In genomic region chr13:40406405-40407138, GRCh38 we compare ENCODE assay signal across 14 cellular contexts.
DNase-seq lines count a peak whose midpoint lies in the region; ATAC-seq and TF ChIP-seq lines count a peak whose summit lies in the region.
"Had no signal": no experiment of that assay in that cellular context is flagged by ENCODE, and none has a peak within 500 bp of the region (broad histone marks: within the 10 kb centered on the region; RNA-seq: fewer than 3 reads in every experiment).

No MANE protein-coding gene starts in this region.

- ATAC-seq in WTC11: no peak
- ATAC-seq: activated CD4-positive, alpha-beta T cell treated with anti-CD3 and anti-CD28 coated beads for 36 hours had no signal

- POLR2A ChIA-PET in WTC11 (lab: Charles Lee): no interaction called here

- H3K27ac ChIP-seq in SJSA1: peak overlapping the region; percentile 63

- H3K36me3 Mint-ChIP-seq in WTC11: peaks cover 3% of the 10 kb centered on the region
- H3K36me3 Mint-ChIP-seq in activated CD4-positive, alpha-beta T cell treated with anti-CD3 and anti-CD28 coated beads, Interleukin-2, amount 10 ng/mL, durations not matched to agents 24 days and 14 days (ENCODE audit: low read depth): peaks cover 2% of the 10 kb centered on the region
- H3K36me3 Mint-ChIP-seq: IgD-negative memory B cell had no signal

- H3K36me3 ChIP-seq in SJSA1: no peaks in the 10 kb centered on the region

- no peaks in the 10 kb centered on the region for H3K9me3 ChIP-seq in SJSA1 (replicated peaks)

- DNase-seq in EH (ENCODE audit: low read depth) (peak; percentile 92), SJSA1 (ENCODE audit: low read depth in 1 of 2, low spot score in 2 of 2) (peak in 1 of 2 experiments; percentile 66), fibroblast of pulmonary artery (ENCODE audit: low read depth) (peak; percentile 93), pulmonary artery endothelial cell (ENCODE audit: low read depth, low spot score) (peak; percentile 41), GOT3 (lab: John Stamatoyannopoulos, UW) (no peak), WTC11 (ENCODE audit: low spot score) (no peak)
- DNase-seq in stimulated activated CD4-positive, alpha-beta T cell treated with anti-CD3 and anti-CD28 coated beads, Interleukin-4, amount 100 ng/mL, for 4 hours: no peak
- DNase-seq in activated CD4-positive, alpha-beta T cell treated with anti-CD3 and anti-CD28 coated beads, Interleukin-2, amount 10 ng/mL, durations not matched to agents 24 days and 14 days: no peak
- DNase-seq: activated CD4-positive, alpha-beta T cell treated with anti-CD3 and anti-CD28 coated beads for 36 hours; activated naive CD4-positive, alpha-beta T cell treated with Interleukin-2 at 50 U/mL for 16 hours; kidney; posterior cingulate gyrus; SHP77 treated with DMSO at 0.1 percent for 48 hours had no signal

- intact Hi-C loops in activated CD4-positive, alpha-beta T cell treated with anti-CD3 and anti-CD28 coated beads, Interleukin-2, amount 10 ng/mL, durations not matched to agents 24 days and 14 days (cut with micrococcal nuclease): no loop called here

- H3K4me1 Mint-ChIP-seq in WTC11: peaks cover 17% of the 10 kb centered on the region
- H3K4me1 Mint-ChIP-seq in activated CD4-positive, alpha-beta T cell treated with anti-CD3 and anti-CD28 coated beads, Interleukin-2, amount 10 ng/mL, durations not matched to agents 24 days and 14 days: peaks cover 9% of the 10 kb centered on the region

- H3K4me1 ChIP-seq in SJSA1 (replicated peaks): peaks cover 58% of the 10 kb centered on the region

- TF ChIP-seq CTCF in fibroblast of pulmonary artery (IDR thresholded peaks at IDR 0.05; ENCODE audit: low read length, missing control alignments) (no peak), WTC11 (IDR thresholded peaks at IDR 0.05) (no peak)

- no peaks in the 10 kb centered on the region for H3K27me3 ChIP-seq in SJSA1 (replicated peaks)

- H3K27ac Mint-ChIP-seq in WTC11: no peak overlapping the region
- no peak overlapping the region for H3K27ac Mint-ChIP-seq in activated CD4-positive, alpha-beta T cell treated with anti-CD3 and anti-CD28 coated beads, Interleukin-2, amount 10 ng/mL, durations not matched to agents 24 days and 14 days
- H3K27ac Mint-ChIP-seq: activated CD4-positive, alpha-beta T cell treated with anti-CD3 and anti-CD28 coated beads for 36 hours had no signal

- no peak overlapping the region for H3K4me3 Mint-ChIP-seq in WTC11
- H3K4me3 Mint-ChIP-seq in activated CD4-positive, alpha-beta T cell treated with anti-CD3 and anti-CD28 coated beads, Interleukin-2, amount 10 ng/mL, durations not matched to agents 24 days and 14 days: no peak overlapping the region
- H3K4me3 Mint-ChIP-seq: activated CD4-positive, alpha-beta T cell treated with anti-CD3 and anti-CD28 coated beads for 36 hours; IgD-negative memory B cell had no signal

- peaks cover 14% of the 10 kb centered on the region for H3K9me3 Mint-ChIP-seq in WTC11
- H3K9me3 Mint-ChIP-seq in activated CD4-positive, alpha-beta T cell treated with anti-CD3 and anti-CD28 coated beads, Interleukin-2, amount 10 ng/mL, durations not matched to agents 24 days and 14 days: peaks cover 10% of the 10 kb centered on the region

- CTCF ChIA-PET in WTC11 (lab: Charles Lee): no interaction called here

- no peak overlapping the region for H3K4me3 ChIP-seq in SJSA1
- H3K4me3 ChIP-seq in fibroblast of pulmonary artery (replicated peaks; ENCODE audit: low read depth, low read length): no peak overlapping the region

- no peaks in the 10 kb centered on the region for H3K27me3 Mint-ChIP-seq in WTC11 (ENCODE audit: low read depth)
- H3K27me3 Mint-ChIP-seq in activated CD4-positive, alpha-beta T cell treated with anti-CD3 and anti-CD28 coated beads, Interleukin-2, amount 10 ng/mL, durations not matched to agents 24 days and 14 days: no peaks in the 10 kb centered on the region
- H3K27me3 Mint-ChIP-seq: activated CD4-positive, alpha-beta T cell treated with anti-CD3 and anti-CD28 coated beads for 36 hours; IgD-negative memory B cell had no signal

TF ChIP-seq in WTC11, 78 proteins besides CTCF, POLR2A, EP300 and RAD21:
- TF ChIP-seq RORB (CRISPR knock-in tag; IDR thresholded peaks at IDR 0.05) (no peak), USF1 (CRISPR knock-in tag; IDR thresholded peaks at IDR 0.05) (no peak), MLX (CRISPR knock-in tag; IDR thresholded peaks at IDR 0.05) (no peak), ZNF423 (CRISPR knock-in tag; IDR thresholded peaks at IDR 0.05) (no peak), ZNF532 (CRISPR knock-in tag; IDR thresholded peaks at IDR 0.05; ENCODE audit: borderline replicate concordance) (no peak), IRF2 (CRISPR knock-in tag; IDR thresholded peaks at IDR 0.05; ENCODE audit: borderline replicate concordance, low read depth) (no peak), ZNF317 (CRISPR knock-in tag; IDR thresholded peaks at IDR 0.05; ENCODE audit: borderline replicate concordance, low read depth) (no peak)

Comparison
In these comparisons a context has a peak if more than half of its experiments do, and no peak if none do; other contexts are left out.
1. DNase-seq: peak in EH (single experiment), fibroblast of pulmonary artery (single experiment) and pulmonary artery endothelial cell (single experiment); none in GOT3 (single experiment), stimulated activated CD4-positive, alpha-beta T cell treated with anti-CD3 and anti-CD28 coated beads, Interleukin-4, amount 100 ng/mL, for 4 hours (0 of 2), WTC11 (single experiment) and activated CD4-positive, alpha-beta T cell treated with anti-CD3 and anti-CD28 coated beads, Interleukin-2, amount 10 ng/mL, durations not matched to agents 24 days and 14 days (single experiment).